ENCODE assay signal across 22 cellular contexts in the genomic region with DNA sequence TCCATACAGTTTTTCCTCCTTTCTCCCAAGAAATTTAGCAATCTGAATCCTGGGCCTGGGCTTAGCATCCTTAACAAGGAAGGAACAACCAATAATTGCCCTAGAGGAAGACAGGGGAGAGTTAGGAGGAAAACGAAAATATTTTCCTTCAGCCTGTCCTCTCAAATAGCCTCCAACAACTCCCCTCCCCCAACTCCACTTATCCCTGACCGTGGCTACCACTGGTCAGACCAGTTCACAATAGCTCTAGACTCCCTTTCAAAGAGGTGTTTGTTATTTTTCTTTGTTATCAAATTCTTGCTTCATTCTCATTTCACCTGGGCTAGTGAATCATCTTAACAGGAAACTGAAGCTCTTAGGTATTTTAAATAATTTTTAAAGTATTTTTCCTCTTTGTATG.
A peak's percentile ranks its signal among the peaks of the same experiment; 100 is the strongest.
DNase-seq lines count a peak whose midpoint lies in the region; ATAC-seq and TF ChIP-seq lines count a peak whose summit lies in the region.
"Had no signal": no experiment of that assay in that cellular context is flagged by ENCODE, and none has a peak within 500 bp of the region (broad histone marks: within the 10 kb centered on the region; RNA-seq: fewer than 3 reads in every experiment).

No MANE protein-coding gene starts in this region.

- H3K27me3 ChIP-seq in psoas muscle (ENCODE audit: insufficient read depth in 3 of 3, low read length in 2 of 3) (no peaks in the 10 kb centered on the region), tibial nerve (no peaks in the 10 kb centered on the region)
- H3K27me3 ChIP-seq: ascending aorta, colonic mucosa, gastroesophageal sphincter, ovary, tibial artery had no signal

- TF ChIP-seq CTCF in psoas muscle (IDR thresholded peaks at IDR 0.05) = no peak
- no peak for TF ChIP-seq CTCF in tibial nerve (IDR thresholded peaks at IDR 0.05)

- intact Hi-C loops in psoas muscle (cut with DNase I) = loop anchor here in 1 of 2 donors (2.0 kb wide), 1 partner anchor 296 kb away; no protein-coding TSS in a partner anchor

- no peak overlapping the region for H3K4me3 Mint-ChIP-seq in stimulated activated naive B cell treated with anti-CD40 and anti-IgM and Interleukin-4, amounts not matched to agents 10 μg/mL and 1 μg/mL and 100 μg/mL, for 72 hours
- H3K4me3 Mint-ChIP-seq: activated CD8-positive, alpha-beta memory T cell treated with anti-CD3 and anti-CD28 coated beads, Interleukin-2, amount 10 ng/mL, durations not matched to agents 7 days and 5 days; immature natural killer cell; T-helper 1 cell treated with Interleukin-12 subunit alpha and Interleukin-12 subunit beta and Interleukin-4 antibody, amounts not matched to agents 30 μg/mL and 1 μg/mL, for 36 hours had no signal

- no peak for TF ChIP-seq EP300 in tibial nerve (IDR thresholded peaks at IDR 0.05)

- H3K9me3 Mint-ChIP-seq in stimulated activated naive B cell treated with anti-CD40 and anti-IgM and Interleukin-4, amounts not matched to agents 10 μg/mL and 1 μg/mL and 100 μg/mL, for 72 hours = no peaks in the 10 kb centered on the region
- H3K9me3 Mint-ChIP-seq: immature natural killer cell; T-helper 1 cell treated with Interleukin-12 subunit alpha and Interleukin-12 subunit beta and Interleukin-4 antibody, amounts not matched to agents 30 μg/mL and 1 μg/mL, for 36 hours had no signal

- DNase-seq in NCI-H1417 (lab: John Stamatoyannopoulos, UW) (peak in 2 of 3 experiments; percentile 20 to 55), NCI-H1417 treated with DMSO at 0.1 percent for 48 hours (lab: John Stamatoyannopoulos, UW) (no peak), NCI-H748 (lab: John Stamatoyannopoulos, UW; ENCODE audit: unreplicated experiment) (peak; percentile 76), iPS-NIHi11 (ENCODE audit: low spot score) (peak; percentile 15), psoas muscle (no peak), tibial nerve (ENCODE audit: low spot score in 2 of 2) (no peak)
- no peak for DNase-seq in stimulated activated naive B cell treated with anti-CD40 and anti-IgM and Interleukin-4, amounts not matched to agents 10 μg/mL and 1 μg/mL and 100 μg/mL, for 72 hours
- no peak for DNase-seq in activated CD4-positive, alpha-beta T cell treated with anti-CD3 and anti-CD28 coated beads for 1 hour
- DNase-seq: activated CD8-positive, alpha-beta memory T cell treated with anti-CD3 and anti-CD28 coated beads, Interleukin-2, amount 10 ng/mL, durations not matched to agents 7 days and 5 days; activated gamma-delta T cell; colonic mucosa; HCEC 1CT; immature natural killer cell; MV-4-11; NCI-H2171; ovary; tibial artery had no signal

- H3K27ac Mint-ChIP-seq in stimulated activated naive B cell treated with anti-CD40 and anti-IgM and Interleukin-4, amounts not matched to agents 10 μg/mL and 1 μg/mL and 100 μg/mL, for 72 hours = no peak overlapping the region
- H3K27ac Mint-ChIP-seq: activated CD8-positive, alpha-beta memory T cell treated with anti-CD3 and anti-CD28 coated beads, Interleukin-2, amount 10 ng/mL, durations not matched to agents 7 days and 5 days; immature natural killer cell; T-helper 1 cell treated with Interleukin-12 subunit alpha and Interleukin-12 subunit beta and Interleukin-4 antibody, amounts not matched to agents 30 μg/mL and 1 μg/mL, for 36 hours had no signal

- no peaks in the 10 kb centered on the region for H3K27me3 Mint-ChIP-seq in stimulated activated naive B cell treated with anti-CD40 and anti-IgM and Interleukin-4, amounts not matched to agents 10 μg/mL and 1 μg/mL and 100 μg/mL, for 72 hours

- TF ChIP-seq POLR2A in tibial nerve (IDR thresholded peaks at IDR 0.05) = no peak

- peaks cover 5 to 14% of the 10 kb centered on the region in 2 donors for H3K4me1 Mint-ChIP-seq in stimulated activated naive B cell treated with anti-CD40 and anti-IgM and Interleukin-4, amounts not matched to agents 10 μg/mL and 1 μg/mL and 100 μg/mL, for 72 hours
- H3K4me1 Mint-ChIP-seq: activated CD8-positive, alpha-beta memory T cell treated with anti-CD3 and anti-CD28 coated beads, Interleukin-2, amount 10 ng/mL, durations not matched to agents 7 days and 5 days; immature natural killer cell had no signal

- H3K4me1 ChIP-seq in psoas muscle (peaks cover 15% of the 10 kb centered on the region), tibial nerve (peaks cover 0 to under 1% (median 0%) of the 10 kb centered on the region in 4 donors)
- H3K4me1 ChIP-seq: ascending aorta, colonic mucosa, gastroesophageal sphincter had no signal

- peaks cover 0 to 50% of the 10 kb centered on the region in 2 donors for H3K36me3 ChIP-seq in psoas muscle (ENCODE audit: insufficient read depth in 1 of 2, low read depth in 1 of 2)
- peaks cover 0 to 24% (median 0%) of the 10 kb centered on the region in 3 donors for H3K36me3 ChIP-seq in tibial nerve
- H3K36me3 ChIP-seq: colonic mucosa, ovary had no signal

- 40 to 67% (median 40%) methylated on average over 2 of the region's 2 CpGs for WGBS in psoas muscle, 3 donors
- WGBS in tibial nerve, 2 donors = 47 to 64% methylated on average over 2 of the region's 2 CpGs

- H3K4me3 ChIP-seq in psoas muscle (no peak overlapping the region), tibial nerve (no peak overlapping the region)
- H3K4me3 ChIP-seq: ascending aorta, colonic mucosa, gastroesophageal sphincter, ovary, smooth muscle cell, tibial artery had no signal

- peak overlapping the region; percentile 37 for H3K27ac ChIP-seq in psoas muscle
- no peak overlapping the region for H3K27ac ChIP-seq in tibial nerve
- H3K27ac ChIP-seq: 22Rv1, ascending aorta, colonic mucosa, gastroesophageal sphincter, ovary had no signal

- peaks cover 3 to 5% of the 10 kb centered on the region in 2 donors for H3K36me3 Mint-ChIP-seq in stimulated activated naive B cell treated with anti-CD40 and anti-IgM and Interleukin-4, amounts not matched to agents 10 μg/mL and 1 μg/mL and 100 μg/mL, for 72 hours
- H3K36me3 Mint-ChIP-seq: activated CD8-positive, alpha-beta memory T cell treated with anti-CD3 and anti-CD28 coated beads, Interleukin-2, amount 10 ng/mL, durations not matched to agents 7 days and 5 days; immature natural killer cell had no signal

- peak in 2 of 4 donors; percentile 52 to 57 for ATAC-seq in psoas muscle
- ATAC-seq in stimulated activated naive B cell treated with anti-CD40 and anti-IgM and Interleukin-4, amounts not matched to agents 10 μg/mL and 1 μg/mL and 100 μg/mL, for 72 hours (replicated peaks) = no peak
- ATAC-seq: activated CD8-positive, alpha-beta memory T cell treated with anti-CD3 and anti-CD28 coated beads, Interleukin-2, amount 10 ng/mL, durations not matched to agents 7 days and 5 days; gastroesophageal sphincter had no signal

- H3K9me3 ChIP-seq in psoas muscle = no peaks in the 10 kb centered on the region
- H3K9me3 ChIP-seq in tibial nerve = no peaks in the 10 kb centered on the region
- H3K9me3 ChIP-seq: ascending aorta, colonic mucosa, gastroesophageal sphincter, ovary, tibial artery had no signal

Comparison
In these comparisons a context has a peak if more than half of its experiments do, and no peak if none do; other contexts are left out.
1. DNase-seq: peak in NCI-H1417 (2 of 3), NCI-H748 (single experiment) and iPS-NIHi11 (single experiment); none in NCI-H1417 treated with DMSO at 0.1 percent for 48 hours (single experiment), psoas muscle (0 of 2), stimulated activated naive B cell treated with anti-CD40 and anti-IgM and Interleukin-4, amounts not matched to agents 10 μg/mL and 1 μg/mL and 100 μg/mL, for 72 hours (single experiment), tibial nerve (0 of 2) and activated CD4-positive, alpha-beta T cell treated with anti-CD3 and anti-CD28 coated beads for 1 hour (single experiment).